Comparison of ENCODE assay signal across 17 cellular contexts in genomic region chr11:28144808-28145207, GRCh38. TPM values are rescaled to one million over a fixed set of nuclear protein-coding genes. Genes with fewer than 3 reads are reported as not detected.
A peak's percentile ranks its signal among the peaks of the same experiment; 100 is the strongest.
DNase-seq lines count a peak whose midpoint lies in the region; ATAC-seq and TF ChIP-seq lines count a peak whose summit lies in the region.
"Had no signal": no experiment of that assay in that cellular context is flagged by ENCODE, and none has a peak within 500 bp of the region (broad histone marks: within the 10 kb centered on the region; RNA-seq: fewer than 3 reads in every experiment).

No MANE protein-coding gene starts in this region.

- H3K18ac ChIP-seq in neuronal stem cell (ENCODE audit: low read length), result no peak overlapping the region

- no peak overlapping the region for H3K4me3 Mint-ChIP-seq in naive thymus-derived CD4-positive, alpha-beta T cell
- H3K4me3 Mint-ChIP-seq: activated T-helper 17 cell treated with anti-CD3 and anti-CD28 coated beads, Interleukin-2, amount 50 U/mL, for 72 hours had no signal

- intact Hi-C loops in naive thymus-derived CD4-positive, alpha-beta T cell (cut with micrococcal nuclease), result no loop called here

- TF ChIP-seq CTCF in fibroblast of pulmonary artery (IDR thresholded peaks at IDR 0.05; ENCODE audit: low read length, missing control alignments), result no peak
- no peak for TF ChIP-seq CTCF in GM20000 (IDR thresholded peaks at IDR 0.05; ENCODE audit: extremely low read depth, missing control alignments)

- no peak overlapping the region for H4K91ac ChIP-seq in neuronal stem cell (ENCODE audit: low read depth, low read length, poor library complexity)

- peaks cover 11 to 30% (median 27%) of the 10 kb centered on the region in 5 donors for H3K36me3 Mint-ChIP-seq in naive thymus-derived CD4-positive, alpha-beta T cell

- no peak overlapping the region for H3K9ac ChIP-seq in neuronal stem cell (ENCODE audit: low read depth, low read length, poor library complexity)
- H3K9ac ChIP-seq: GM23248 had no signal

- peaks cover 0 to 15% (median 8%) of the 10 kb centered on the region in 11 donors for H3K9me3 Mint-ChIP-seq in naive thymus-derived CD4-positive, alpha-beta T cell
- H3K9me3 Mint-ChIP-seq: activated T-helper 17 cell treated with anti-CD3 and anti-CD28 coated beads, Interleukin-2, amount 50 U/mL, for 72 hours had no signal

- H3K4ac ChIP-seq in neuronal stem cell (ENCODE audit: low read length), result no peak overlapping the region

- no peak overlapping the region for H2BK12ac ChIP-seq in neuronal stem cell (ENCODE audit: low read length)

- no peak overlapping the region for H4K8ac ChIP-seq in neuronal stem cell (ENCODE audit: low read depth, low read length)

- no peak overlapping the region for H3K4me2 ChIP-seq in neuronal stem cell (ENCODE audit: insufficient read depth, low read length, poor library complexity, severe bottlenecking)

- POLR2A ChIA-PET in naive thymus-derived CD4-positive, alpha-beta T cell (lab: Charles Lee), result no interaction called here

- ATAC-seq in naive thymus-derived CD4-positive, alpha-beta T cell, result no peak
- no peak for ATAC-seq in HG03442 (IDR thresholded peaks at IDR 0.05; ENCODE audit: unreplicated experiment)
- ATAC-seq: activated T-helper 17 cell treated with anti-CD3 and anti-CD28 coated beads, Interleukin-2, amount 50 U/mL, for 72 hours had no signal

- H2AFZ ChIP-seq in neuronal stem cell (ENCODE audit: low read length), result no peak overlapping the region
- H2AFZ ChIP-seq: GM23248 had no signal

- peaks cover 2 to 3% of the 10 kb centered on the region in 2 donors for H3K36me3 ChIP-seq in neuronal stem cell (replicated peaks in 1 of 2; ENCODE audit: control insufficient read depth in 2 of 2, insufficient read depth in 2 of 2, low read length in 2 of 2)
- no peaks in the 10 kb centered on the region for H3K36me3 ChIP-seq in naive thymus-derived CD4-positive, alpha-beta T cell (ENCODE audit: control insufficient read depth in 2 of 3, insufficient read depth in 3 of 3, low read length in 3 of 3)
- H3K36me3 ChIP-seq: BE2C, SJSA1, upper lobe of left lung had no signal

- H3K9me3 ChIP-seq in neuronal stem cell (replicated peaks in 1 of 2; ENCODE audit: control insufficient read depth in 2 of 2, insufficient read depth in 1 of 2, low read depth in 1 of 2, low read length in 2 of 2), result peaks cover 11 to 13% of the 10 kb centered on the region in 2 donors
- peaks cover 0 to 13% (median 0%) of the 10 kb centered on the region in 3 experiments for H3K9me3 ChIP-seq in naive thymus-derived CD4-positive, alpha-beta T cell (ENCODE audit: control insufficient read depth in 2 of 3, low read length in 3 of 3)
- H3K9me3 ChIP-seq: BE2C, SJSA1 had no signal

- peak; percentile 5 for DNase-seq in ELR (ENCODE audit: low read depth)
- peak; percentile 11 for DNase-seq in OCI-M1 (lab: John Stamatoyannopoulos, UW)
- DNase-seq in fibroblast of pulmonary artery (ENCODE audit: low read depth), result peak; percentile 26
- DNase-seq in neuronal stem cell (ENCODE audit: low spot score), result no peak
- no peak for DNase-seq in naive thymus-derived CD4-positive, alpha-beta T cell
- DNase-seq in GM20000 (ENCODE audit: low spot score), result no peak
- no peak for DNase-seq in NCI-H1694 (lab: John Stamatoyannopoulos, UW)
- DNase-seq: aorta; BE2C; GM23248; NCI-H1092 treated with DMSO at 0.1 percent for 48 hours; stimulated activated naive CD4-positive, alpha-beta T cell; upper lobe of left lung had no signal

- WGBS in neuronal stem cell (ENCODE audit: extremely low coverage in 2 of 2, insufficient read length in 2 of 2, insufficient replicate concordance in 1 of 2), 2 donors, result no CpG with 5 or more reads among the region's 2 CpGs

- H3K4me1 Mint-ChIP-seq in naive thymus-derived CD4-positive, alpha-beta T cell, result peaks cover 0 to 4% (median 0%) of the 10 kb centered on the region in 7 donors
- H3K4me1 Mint-ChIP-seq: activated T-helper 17 cell treated with anti-CD3 and anti-CD28 coated beads, Interleukin-2, amount 50 U/mL, for 72 hours had no signal

- H3K4me3 ChIP-seq in fibroblast of pulmonary artery (replicated peaks; ENCODE audit: low read depth, low read length), result no peak overlapping the region
- no peak overlapping the region for H3K4me3 ChIP-seq in neuronal stem cell (ENCODE audit: low read length in 2 of 2)
- H3K4me3 ChIP-seq in naive thymus-derived CD4-positive, alpha-beta T cell (ENCODE audit: low read length), result no peak overlapping the region
- H3K4me3 ChIP-seq: GM23248, SJSA1, skin epidermis, upper lobe of left lung had no signal

- no peak overlapping the region for H2BK5ac ChIP-seq in neuronal stem cell (ENCODE audit: low read length)

- peaks cover 2 to 3% of the 10 kb centered on the region in 2 donors for H3K4me1 ChIP-seq in neuronal stem cell (ENCODE audit: control insufficient read depth in 2 of 2, insufficient read depth in 1 of 2, low read depth in 1 of 2, low read length in 2 of 2)
- no peaks in the 10 kb centered on the region for H3K4me1 ChIP-seq in naive thymus-derived CD4-positive, alpha-beta T cell (ENCODE audit: control insufficient read depth in 2 of 2, insufficient read depth in 2 of 2, low read length in 2 of 2)
- H3K4me1 ChIP-seq: upper lobe of left lung had no signal

- CTCF ChIA-PET in naive thymus-derived CD4-positive, alpha-beta T cell (lab: Charles Lee), result no interaction called here

- H2BK15ac ChIP-seq in neuronal stem cell (ENCODE audit: low read length), result no peak overlapping the region

- no peak overlapping the region for H2BK120ac ChIP-seq in neuronal stem cell (ENCODE audit: low read depth, low read length)

- no peaks in the 10 kb centered on the region for H3K79me1 ChIP-seq in neuronal stem cell (ENCODE audit: low read depth, low read length)

- peak overlapping the region; percentile 39 for H3K27ac ChIP-seq in neuronal stem cell (replicated peaks; ENCODE audit: low read length)
- no peak overlapping the region for H3K27ac ChIP-seq in naive thymus-derived CD4-positive, alpha-beta T cell (ENCODE audit: low read depth, low read length)
- H3K27ac ChIP-seq: GM23248, skin epidermis, upper lobe of left lung had no signal

- H3K23ac ChIP-seq in neuronal stem cell (ENCODE audit: low read depth, low read length, poor library complexity), result no peak overlapping the region

- no peaks in the 10 kb centered on the region for H3K27me3 Mint-ChIP-seq in naive thymus-derived CD4-positive, alpha-beta T cell
- H3K27me3 Mint-ChIP-seq: activated T-helper 17 cell treated with anti-CD3 and anti-CD28 coated beads, Interleukin-2, amount 50 U/mL, for 72 hours had no signal

- H3K27ac Mint-ChIP-seq in naive thymus-derived CD4-positive, alpha-beta T cell, result no peak overlapping the region
- H3K27ac Mint-ChIP-seq: activated T-helper 17 cell treated with anti-CD3 and anti-CD28 coated beads, Interleukin-2, amount 50 U/mL, for 72 hours had no signal

- no peak overlapping the region for H2AK5ac ChIP-seq in neuronal stem cell (ENCODE audit: low read depth, low read length)

- H3K14ac ChIP-seq in neuronal stem cell (ENCODE audit: low read length), result no peak overlapping the region

- H3K27me3 ChIP-seq in neuronal stem cell (ENCODE audit: control insufficient read depth in 3 of 3, insufficient read depth in 3 of 3, low read depth in 1 of 3, low read length in 3 of 3), result no peaks in the 10 kb centered on the region
- no peaks in the 10 kb centered on the region for H3K27me3 ChIP-seq in naive thymus-derived CD4-positive, alpha-beta T cell (ENCODE audit: control insufficient read depth in 2 of 2, insufficient read depth in 2 of 2, low read length in 2 of 2)
- H3K27me3 ChIP-seq: BE2C, SJSA1, upper lobe of left lung had no signal

RNA-seq across cellular contexts. Expression of gene METTL15, which starts 36.6 kb away (rescaled TPM):
- polyA plus RNA-seq in neuronal stem cell (2013, experiment 1 of 2), result 11.3 TPM
- polyA plus RNA-seq in neuronal stem cell (2013, experiment 2 of 2), result 11.6 TPM
- total RNA-seq in naive thymus-derived CD4-positive, alpha-beta T cell, result 10 to 100 TPM in 4 of 5 experiments, 1 to 10 TPM in 1; 8.4 to 14.9 (median 13.8) TPM
- 1 to 10 TPM; 6.0 TPM for polyA plus RNA-seq in naive thymus-derived CD4-positive, alpha-beta T cell

RNA-seq across cellular contexts. Expression of gene KIF18A, which starts 36.9 kb away (rescaled TPM):
- 24.7 TPM for polyA plus RNA-seq in neuronal stem cell (2013, experiment 1 of 2)
- polyA plus RNA-seq in neuronal stem cell (2013, experiment 2 of 2), result 25.4 TPM
- 10 to 100 TPM in 1 of 5 experiments, 1 to 10 TPM in 2, under 1 TPM in 2; 0.59 to 21.3 (median 1.8) TPM for total RNA-seq in naive thymus-derived CD4-positive, alpha-beta T cell
- polyA plus RNA-seq in naive thymus-derived CD4-positive, alpha-beta T cell, result under 1 TPM; 0.48 to 0.58 TPM

Comparison
In these comparisons a context has a peak if more than half of its experiments do, and no peak if none do; other contexts are left out.
1. DNase-seq: peak in ELR (single experiment), OCI-M1 (single experiment) and fibroblast of pulmonary artery (single experiment); none in neuronal stem cell (single experiment), naive thymus-derived CD4-positive, alpha-beta T cell (0 of 9), GM20000 (single experiment) and NCI-H1694 (single experiment).